ENCODE assay signal across 9 cellular contexts in the genomic region with DNA sequence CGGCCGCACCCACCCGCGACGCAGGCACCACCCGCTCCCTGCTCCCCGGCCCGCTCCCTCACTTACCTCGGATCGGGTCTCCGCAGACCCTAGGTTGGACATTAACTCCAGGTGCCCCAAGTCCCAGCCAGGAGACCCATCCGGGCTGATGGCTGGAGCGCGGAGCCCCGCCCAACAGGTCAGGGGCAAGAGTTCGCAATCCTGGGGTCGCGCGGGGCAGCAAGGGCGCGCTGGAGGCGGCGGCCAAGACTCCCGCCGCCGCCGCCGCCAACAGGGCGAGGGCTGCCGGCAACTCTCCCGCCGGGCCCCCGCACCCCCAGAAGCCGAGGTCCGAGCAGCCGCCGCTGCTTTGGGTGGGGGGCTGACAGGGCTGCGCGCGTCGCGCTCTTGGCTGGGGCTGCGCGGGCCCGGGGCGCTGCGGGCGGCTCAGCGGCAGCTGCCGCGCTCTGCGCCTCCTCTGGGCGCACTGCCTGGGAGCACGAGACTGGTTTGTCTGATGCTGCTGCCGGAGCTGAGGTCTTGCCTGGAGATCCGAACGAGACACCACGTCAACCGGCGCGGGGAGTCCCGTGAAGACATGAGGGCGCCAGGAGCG. TPM values are rescaled to one million over a fixed set of nuclear protein-coding genes. Genes with fewer than 3 reads are reported as not detected.
DNase-seq lines count a peak whose midpoint lies in the region; ATAC-seq and TF ChIP-seq lines count a peak whose summit lies in the region.
"Had no signal": no experiment of that assay in that cellular context is flagged by ENCODE, and none has a peak within 500 bp of the region (broad histone marks: within the 10 kb centered on the region; RNA-seq: fewer than 3 reads in every experiment).

No MANE protein-coding gene starts in this region.

- ATAC-seq in activated CD8-positive, alpha-beta memory T cell treated with anti-CD3 and anti-CD28 coated beads, Interleukin-2, amount 10 ng/mL, durations not matched to agents 7 days and 5 days = no peak

- peaks cover 0 to 3% (median 0%) of the 10 kb centered on the region in 4 donors for H3K9me3 ChIP-seq in tibial nerve

- H3K4me3 Mint-ChIP-seq in activated CD4-positive, alpha-beta T cell treated with anti-CD3 and anti-CD28 coated beads, Interleukin-2, amount 10 ng/mL, durations not matched to agents 24 days and 14 days = no peak overlapping the region
- H3K4me3 Mint-ChIP-seq in activated CD8-positive, alpha-beta memory T cell treated with anti-CD3 and anti-CD28 coated beads, Interleukin-2, amount 10 ng/mL, durations not matched to agents 7 days and 5 days = no peak overlapping the region

- H3K36me3 ChIP-seq in GM06990 (ENCODE audit: control insufficient read depth, insufficient read depth, low read length) = no peaks in the 10 kb centered on the region
- no peaks in the 10 kb centered on the region for H3K36me3 ChIP-seq in tibial nerve

- DNase-seq in GM06990 (ENCODE audit: extremely low read depth, insufficient read length) = peak; percentile 7
- DNase-seq in NCI-H1694 (lab: John Stamatoyannopoulos, UW) = peak; percentile 36
- DNase-seq in choroid plexus epithelial cell (ENCODE audit: low read depth) = peak; percentile 77
- DNase-seq in lower leg skin (ENCODE audit: low spot score in 2 of 2) = peak; percentile 30 to 89
- no peak for DNase-seq in tibial nerve (ENCODE audit: low spot score in 2 of 2)
- no peak for DNase-seq in activated CD4-positive, alpha-beta T cell treated with anti-CD3 and anti-CD28 coated beads, Interleukin-2, amount 10 ng/mL, durations not matched to agents 24 days and 14 days
- no peak for DNase-seq in GF-D8 (lab: John Stamatoyannopoulos, UW)
- DNase-seq in activated CD8-positive, alpha-beta memory T cell treated with anti-CD3 and anti-CD28 coated beads, Interleukin-2, amount 10 ng/mL, durations not matched to agents 7 days and 5 days = no peak

- H3K4me1 Mint-ChIP-seq in activated CD4-positive, alpha-beta T cell treated with anti-CD3 and anti-CD28 coated beads, Interleukin-2, amount 10 ng/mL, durations not matched to agents 24 days and 14 days = peaks cover 22% of the 10 kb centered on the region
- H3K4me1 Mint-ChIP-seq in activated CD8-positive, alpha-beta memory T cell treated with anti-CD3 and anti-CD28 coated beads, Interleukin-2, amount 10 ng/mL, durations not matched to agents 7 days and 5 days = peaks cover 33% of the 10 kb centered on the region

- H3K27ac Mint-ChIP-seq in activated CD4-positive, alpha-beta T cell treated with anti-CD3 and anti-CD28 coated beads, Interleukin-2, amount 10 ng/mL, durations not matched to agents 24 days and 14 days = no peak overlapping the region
- H3K27ac Mint-ChIP-seq in activated CD8-positive, alpha-beta memory T cell treated with anti-CD3 and anti-CD28 coated beads, Interleukin-2, amount 10 ng/mL, durations not matched to agents 7 days and 5 days = no peak overlapping the region

- H3K9me3 Mint-ChIP-seq in activated CD4-positive, alpha-beta T cell treated with anti-CD3 and anti-CD28 coated beads, Interleukin-2, amount 10 ng/mL, durations not matched to agents 24 days and 14 days = no peaks in the 10 kb centered on the region
- no peaks in the 10 kb centered on the region for H3K9me3 Mint-ChIP-seq in activated CD8-positive, alpha-beta memory T cell treated with anti-CD3 and anti-CD28 coated beads, Interleukin-2, amount 10 ng/mL, durations not matched to agents 7 days and 5 days (ENCODE audit: low read depth)

- CTCF ChIA-PET in activated CD8-positive, alpha-beta memory T cell treated with anti-CD3 and anti-CD28 coated beads, Interleukin-2, amount 10 ng/mL, durations not matched to agents 7 days and 5 days (lab: Charles Lee) = interaction anchor here (1.2 to 1.4 kb wide), 2 partner anchors 70 to 353 kb away, joined by 3 to 11 read pairs; no protein-coding TSS in a partner anchor

- peaks cover 0 to 58% (median 9%) of the 10 kb centered on the region in 4 donors for H3K4me1 ChIP-seq in tibial nerve

- TF ChIP-seq POLR2A in lower leg skin (IDR thresholded peaks at IDR 0.05) (no peak), tibial nerve (IDR thresholded peaks at IDR 0.05) (no peak)

- H3K4me3 ChIP-seq in GM06990 (replicated peaks; ENCODE audit: low read depth, low read length) = no peak overlapping the region
- H3K4me3 ChIP-seq in choroid plexus epithelial cell (ENCODE audit: low read depth, low read length) = peak overlapping the region; percentile 49
- H3K4me3 ChIP-seq in lower leg skin (ENCODE audit: low read depth, poor library complexity, severe bottlenecking) = peak overlapping the region; percentile 7
- H3K4me3 ChIP-seq in tibial nerve = peak overlapping the region; percentile 4 to 62 (median 44)
- H3K4me3 ChIP-seq: lung had no signal

- H3K27me3 ChIP-seq in GM06990 (replicated peaks; ENCODE audit: control insufficient read depth, insufficient read depth, low read length) (peaks cover 2% of the 10 kb centered on the region), tibial nerve (peaks cover 4 to 95% of the 10 kb centered on the region in 2 donors)

- WGBS in lower leg skin, 2 donors = 1 to 2% methylated on average over 27 to 40 of the region's 64 CpGs
- WGBS in tibial nerve, 2 donors = 1 to 4% methylated on average over 23 to 39 of the region's 64 CpGs

- H3K27ac ChIP-seq in tibial nerve = no peak overlapping the region

- TF ChIP-seq EP300 in tibial nerve (IDR thresholded peaks at IDR 0.05) = no peak

- TF ChIP-seq CTCF in GM06990 (IDR thresholded peaks at IDR 0.05; ENCODE audit: insufficient read depth, low read length, poor library complexity, severe bottlenecking) (no peak), choroid plexus epithelial cell (conservative IDR thresholded peaks at IDR 0.05; ENCODE audit: low read depth, low read length) (no peak), lower leg skin (IDR thresholded peaks at IDR 0.05) (no peak), tibial nerve (IDR thresholded peaks at IDR 0.05) (no peak)

- intact Hi-C loops in lower leg skin (cut with DNase I; ENCODE audit: low total_unique reads) = loop anchor here (5.0 kb wide), 1 partner anchor 358 kb away; no protein-coding TSS in a partner anchor
- intact Hi-C loops in activated CD4-positive, alpha-beta T cell treated with anti-CD3 and anti-CD28 coated beads, Interleukin-2, amount 10 ng/mL, durations not matched to agents 24 days and 14 days (cut with micrococcal nuclease) = loop anchor here (5.0 kb wide), 1 partner anchor 418 kb away; a partner anchor contains a TSS

- H3K36me3 Mint-ChIP-seq in activated CD4-positive, alpha-beta T cell treated with anti-CD3 and anti-CD28 coated beads, Interleukin-2, amount 10 ng/mL, durations not matched to agents 24 days and 14 days (ENCODE audit: low read depth) = no peaks in the 10 kb centered on the region
- H3K36me3 Mint-ChIP-seq in activated CD8-positive, alpha-beta memory T cell treated with anti-CD3 and anti-CD28 coated beads, Interleukin-2, amount 10 ng/mL, durations not matched to agents 7 days and 5 days = no peaks in the 10 kb centered on the region

- peaks cover 79% of the 10 kb centered on the region for H3K27me3 Mint-ChIP-seq in activated CD4-positive, alpha-beta T cell treated with anti-CD3 and anti-CD28 coated beads, Interleukin-2, amount 10 ng/mL, durations not matched to agents 24 days and 14 days
- H3K27me3 Mint-ChIP-seq in activated CD8-positive, alpha-beta memory T cell treated with anti-CD3 and anti-CD28 coated beads, Interleukin-2, amount 10 ng/mL, durations not matched to agents 7 days and 5 days = peaks cover 92% of the 10 kb centered on the region

RNA-seq across cellular contexts. Expression of a gene that starts 0.3 kb away (rescaled TPM):
- total RNA-seq in lower leg skin = under 1 TPM; 0.10 to 0.80 (median 0.39) TPM
- total RNA-seq in tibial nerve = not detected
- total RNA-seq in activated CD4-positive, alpha-beta T cell treated with anti-CD3 and anti-CD28 coated beads, Interleukin-2, amount 10 ng/mL, durations not matched to agents 24 days and 14 days = 0.16 and 0.38 TPM in 2 replicates
- not detected for total RNA-seq in activated CD8-positive, alpha-beta memory T cell treated with anti-CD3 and anti-CD28 coated beads, Interleukin-2, amount 10 ng/mL, durations not matched to agents 7 days and 5 days
- total RNA-seq: lung had no signal

Comparison
In these comparisons a context has a peak if more than half of its experiments do, and no peak if none do; other contexts are left out.
1. DNase-seq: peak in GM06990 (single experiment), NCI-H1694 (single experiment), choroid plexus epithelial cell (single experiment) and lower leg skin (2 of 2); none in tibial nerve (0 of 2), activated CD4-positive, alpha-beta T cell treated with anti-CD3 and anti-CD28 coated beads, Interleukin-2, amount 10 ng/mL, durations not matched to agents 24 days and 14 days (single experiment), GF-D8 (single experiment) and activated CD8-positive, alpha-beta memory T cell treated with anti-CD3 and anti-CD28 coated beads, Interleukin-2, amount 10 ng/mL, durations not matched to agents 7 days and 5 days (single experiment).